ENCODE assay signal across 22 cellular contexts in the genomic region with DNA sequence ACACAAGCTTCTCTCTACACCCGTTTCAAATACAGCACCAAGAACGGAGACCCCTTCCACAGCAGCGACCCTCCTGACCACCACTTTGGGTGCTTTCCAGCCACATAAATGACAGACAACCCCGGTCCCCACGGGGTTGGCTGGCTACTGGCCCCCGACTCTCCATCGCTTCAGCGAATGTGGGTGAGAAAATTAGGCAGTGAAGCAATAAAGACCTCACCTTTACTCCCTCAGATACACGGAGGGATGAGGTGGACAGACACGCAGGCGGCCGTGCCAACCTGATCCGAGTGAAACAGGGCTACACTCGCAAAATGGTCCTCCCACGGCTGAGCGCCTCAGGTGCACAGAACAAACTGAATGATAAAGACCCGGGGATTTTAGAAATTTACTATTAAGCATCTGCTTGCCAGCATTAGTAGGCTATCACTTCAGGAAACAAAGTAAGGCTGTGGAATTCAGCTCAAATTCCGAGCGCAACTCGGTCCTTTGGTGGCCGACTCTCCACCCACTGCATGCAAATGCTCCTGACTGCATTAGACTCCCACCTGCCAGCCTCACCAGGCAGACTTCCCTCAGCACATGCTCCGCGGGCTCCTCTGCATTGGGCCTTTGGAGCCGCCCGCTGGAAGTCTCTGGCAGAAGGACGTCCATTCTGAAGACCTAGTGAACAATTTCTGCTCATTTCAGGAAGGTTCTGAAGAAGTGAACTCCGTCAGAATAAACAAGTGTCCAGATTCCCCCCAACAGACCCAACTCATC. TPM values are rescaled to one million over a fixed set of nuclear protein-coding genes. Genes with fewer than 3 reads are reported as not detected.
DNase-seq lines count a peak whose midpoint lies in the region; TF ChIP-seq lines count a peak whose summit lies in the region.
"Had no signal": no experiment of that assay in that cellular context is flagged by ENCODE, and none has a peak within 500 bp of the region (broad histone marks: within the 10 kb centered on the region; RNA-seq: fewer than 3 reads in every experiment).

No MANE protein-coding gene starts in this region.

- H3K9me3 ChIP-seq in adrenal gland (replicated peaks in 1 of 3): no peaks in the 10 kb centered on the region
- H3K9me3 ChIP-seq: left lung, thoracic aorta had no signal

- H3K27me3 ChIP-seq in H7 (ENCODE audit: control insufficient read depth, insufficient read depth, low read length) (no peaks in the 10 kb centered on the region), adrenal gland (no peaks in the 10 kb centered on the region)
- H3K27me3 ChIP-seq: neural progenitor cell had no signal

- intact Hi-C loops in adrenal gland (cut with DNase I): loop anchor here in 1 of 2 donors (10.0 kb wide), 1 partner anchor 430 kb away; no protein-coding TSS in a partner anchor

- H3K27me3 Mint-ChIP-seq in type B pancreatic cell: no peaks in the 10 kb centered on the region
- H3K27me3 Mint-ChIP-seq: activated naive CD8-positive, alpha-beta T cell treated with anti-CD3 and anti-CD28 coated beads, Interleukin-2, amount 10 ng/mL, durations not matched to agents 7 days and 5 days had no signal

- peak overlapping the region; percentile 46 for H3K27ac Mint-ChIP-seq in type B pancreatic cell
- H3K27ac Mint-ChIP-seq: activated naive CD8-positive, alpha-beta T cell treated with anti-CD3 and anti-CD28 coated beads, Interleukin-2, amount 10 ng/mL, durations not matched to agents 7 days and 5 days; neural progenitor cell; stimulated activated memory B cell treated with anti-CD40 and anti-IgM and Interleukin-4, amounts not matched to agents 10 μg/mL and 1 μg/mL and 100 μg/mL, for 72 hours had no signal

- no peaks in the 10 kb centered on the region for H3K36me3 Mint-ChIP-seq in type B pancreatic cell
- H3K36me3 Mint-ChIP-seq: activated naive CD8-positive, alpha-beta T cell treated with anti-CD3 and anti-CD28 coated beads, Interleukin-2, amount 10 ng/mL, durations not matched to agents 7 days and 5 days; neural progenitor cell; stimulated activated memory B cell treated with anti-CD40 and anti-IgM and Interleukin-4, amounts not matched to agents 10 μg/mL and 1 μg/mL and 100 μg/mL, for 72 hours had no signal

- TF ChIP-seq CTCF in adrenal gland (IDR thresholded peaks at IDR 0.05) (no peak), type B pancreatic cell (conservative IDR thresholded peaks at IDR 0.05) (no peak)

- 75 to 85% (median 82%) methylated on average over 25 to 27 of the region's 27 CpGs for WGBS in adrenal gland, 4 donors

- H3K9me3 Mint-ChIP-seq in type B pancreatic cell: no peaks in the 10 kb centered on the region
- H3K9me3 Mint-ChIP-seq: activated naive CD8-positive, alpha-beta T cell treated with anti-CD3 and anti-CD28 coated beads, Interleukin-2, amount 10 ng/mL, durations not matched to agents 7 days and 5 days; neural progenitor cell; stimulated activated memory B cell treated with anti-CD40 and anti-IgM and Interleukin-4, amounts not matched to agents 10 μg/mL and 1 μg/mL and 100 μg/mL, for 72 hours had no signal

- no peak overlapping the region for H3K4me3 Mint-ChIP-seq in type B pancreatic cell
- H3K4me3 Mint-ChIP-seq: activated naive CD8-positive, alpha-beta T cell treated with anti-CD3 and anti-CD28 coated beads, Interleukin-2, amount 10 ng/mL, durations not matched to agents 7 days and 5 days; neural progenitor cell; stimulated activated memory B cell treated with anti-CD40 and anti-IgM and Interleukin-4, amounts not matched to agents 10 μg/mL and 1 μg/mL and 100 μg/mL, for 72 hours had no signal

- TF ChIP-seq POLR2A in adrenal gland (IDR thresholded peaks at IDR 0.05): no peak

- H3K36me3 ChIP-seq in H7 (replicated peaks; ENCODE audit: control insufficient read depth, insufficient read depth, low read length) (peaks cover 2% of the 10 kb centered on the region; the same call in 1 of the 2 replicates), adrenal gland (replicated peaks in 1 of 2) (no peaks in the 10 kb centered on the region)
- H3K36me3 ChIP-seq: left lung, neural progenitor cell, thoracic aorta had no signal

- peaks cover 17% of the 10 kb centered on the region for H3K4me1 Mint-ChIP-seq in type B pancreatic cell (ENCODE audit: unreplicated experiment)
- H3K4me1 Mint-ChIP-seq: activated naive CD8-positive, alpha-beta T cell treated with anti-CD3 and anti-CD28 coated beads, Interleukin-2, amount 10 ng/mL, durations not matched to agents 7 days and 5 days; stimulated activated memory B cell treated with anti-CD40 and anti-IgM and Interleukin-4, amounts not matched to agents 10 μg/mL and 1 μg/mL and 100 μg/mL, for 72 hours had no signal

- no peaks in the 10 kb centered on the region for H3K4me1 ChIP-seq in adrenal gland (replicated peaks in 1 of 2)

- DNase-seq in H7 (peak; percentile 66), adrenal gland (peak in 4 of 7 donors; percentile 3 to 38 (median 7)), left kidney (ENCODE audit: low read depth, low spot score) (peak; percentile 69), type B pancreatic cell (ENCODE audit: extremely low spot score, unreplicated experiment) (peak; percentile 50), hepatic stellate cell (ENCODE audit: low spot score) (no peak), CD1c-positive myeloid dendritic cell (ENCODE audit: extremely low spot score) (no peak)
- DNase-seq in activated CD4-positive, alpha-beta T cell treated with anti-CD3 and anti-CD28 coated beads, Interleukin-2, amount 50 U/mL, for 1 hour: no peak
- DNase-seq: activated CD4-positive, alpha-beta T cell treated with anti-CD3 and anti-CD28 coated beads for 48 hours; activated effector memory CD4-positive, alpha-beta T cell treated with Interleukin-2 at 50 U/mL for 16 hours; activated naive CD8-positive, alpha-beta T cell treated with anti-CD3 and anti-CD28 coated beads, Interleukin-2, amount 10 ng/mL, durations not matched to agents 7 days and 5 days; DMS79; Kasumi-1; NCI-H1048; NCI-H187; NCI-H226; OCI-M1; SHP77 had no signal

- H3K4me3 ChIP-seq in H7 (ENCODE audit: insufficient read depth, low read depth, low read length): no peak overlapping the region
- H3K4me3 ChIP-seq in adrenal gland: no peak overlapping the region
- H3K4me3 ChIP-seq: left lung, neural progenitor cell, smooth muscle cell, thoracic aorta had no signal

- no peak overlapping the region for H3K27ac ChIP-seq in adrenal gland
- H3K27ac ChIP-seq: left lung, neural progenitor cell, thoracic aorta had no signal

RNA-seq across cellular contexts. Expression of a gene that starts 12.8 kb away (rescaled TPM):
- total RNA-seq in H7 (2014; rRNA removed; shearing (Covaris generic)): 0.31 and 0.63 TPM in 2 replicates
- 1 to 10 TPM; 1.6 to 4.8 (median 2.9) TPM for total RNA-seq in adrenal gland
- polyA plus RNA-seq in adrenal gland: 1 to 10 TPM; 1.6 to 4.8 (median 1.8) TPM
- total RNA-seq in type B pancreatic cell (ENCODE audit: low replicate concordance): 4.2 and 5.3 TPM in 2 replicates

RNA-seq across cellular contexts. Expression of a gene that starts 37.4 kb away (rescaled TPM):
- total RNA-seq in H7 (2014; rRNA removed; shearing (Covaris generic)): 6.3 and 9.8 TPM in 2 replicates
- 1 to 10 TPM in 3 of 8 donors, under 1 TPM in 1, not detected in 4; 0.65 to 7.4 (median 2.1) TPM for total RNA-seq in adrenal gland
- polyA plus RNA-seq in adrenal gland: 1 to 10 TPM; 2.8 to 8.8 (median 3.9) TPM
- 7.5 and 10.8 TPM in 2 replicates for total RNA-seq in type B pancreatic cell (ENCODE audit: low replicate concordance)
- total RNA-seq: activated naive CD8-positive, alpha-beta T cell treated with anti-CD3 and anti-CD28 coated beads, Interleukin-2, amount 10 ng/mL, durations not matched to agents 7 days and 5 days; left lung; thoracic aorta had no signal

Comparison
In these comparisons a context has a peak if more than half of its experiments do, and no peak if none do; other contexts are left out.
1. DNase-seq: peak in H7 (single experiment), adrenal gland (4 of 7), left kidney (single experiment) and type B pancreatic cell (single experiment); none in hepatic stellate cell (single experiment), CD1c-positive myeloid dendritic cell (single experiment) and activated CD4-positive, alpha-beta T cell treated with anti-CD3 and anti-CD28 coated beads, Interleukin-2, amount 50 U/mL, for 1 hour (single experiment).